Comparison of ENCODE assay signal across 16 cellular contexts in genomic region chr14:50814161-50814560, GRCh38. TPM values are rescaled to one million over a fixed set of nuclear protein-coding genes. Genes with fewer than 3 reads are reported as not detected.
DNase-seq lines count a peak whose midpoint lies in the region; ATAC-seq, FAIRE-seq and TF ChIP-seq lines count a peak whose summit lies in the region.
"Had no signal": no experiment of that assay in that cellular context is flagged by ENCODE, and none has a peak within 500 bp of the region (broad histone marks: within the 10 kb centered on the region; RNA-seq: fewer than 3 reads in every experiment).

No MANE protein-coding gene starts in this region.

- DNase-seq in activated CD4-positive, alpha-beta memory T cell treated with anti-CD3 and anti-CD28 coated beads for 36 hours = no peak
- no peak for DNase-seq in activated CD4-positive, alpha-beta memory T cell treated with anti-CD3 and anti-CD28 coated beads, Interleukin-2, amount 10 ng/mL, durations not matched to agents 7 days and 5 days
- DNase-seq in GM18507 (ENCODE audit: extremely low spot score, insufficient read length, low read depth) (no peak), spleen (no peak), DMS79 (lab: John Stamatoyannopoulos, UW) (no peak)
- DNase-seq in activated naive CD4-positive, alpha-beta T cell treated with anti-CD3 and anti-CD28 coated beads, Interleukin-2, amount 50 U/mL, for 72 hours (ENCODE audit: low spot score in 2 of 2) = no peak
- DNase-seq: effector CD4-positive, alpha-beta T cell; heart right ventricle; islet precursor cell; mammary epithelial cell; NCI-H187 treated with DMSO at 0.1 percent for 48 hours; upper lobe of left lung had no signal

- H3K4me3 ChIP-seq in spleen = peak overlapping the region in 1 of 8 donors; percentile 9
- H3K4me3 ChIP-seq: heart right ventricle, upper lobe of left lung had no signal

- H3K4me1 ChIP-seq in spleen = peaks cover 28 to 92% (median 53%) of the 10 kb centered on the region in 6 donors

- TF ChIP-seq CTCF in spleen (IDR thresholded peaks at IDR 0.05 in 8 of 11, conservative IDR thresholded peaks at IDR 0.05 in 3 of 11) = no peak

- no peaks in the 10 kb centered on the region for H3K27me3 Mint-ChIP-seq in activated CD4-positive, alpha-beta memory T cell treated with anti-CD3 and anti-CD28 coated beads for 36 hours
- no peaks in the 10 kb centered on the region for H3K27me3 Mint-ChIP-seq in activated CD4-positive, alpha-beta memory T cell treated with anti-CD3 and anti-CD28 coated beads, Interleukin-2, amount 10 ng/mL, durations not matched to agents 7 days and 5 days
- H3K27me3 Mint-ChIP-seq: naive B cell had no signal

- intact Hi-C loops in activated CD4-positive, alpha-beta memory T cell treated with anti-CD3 and anti-CD28 coated beads for 36 hours (cut with micrococcal nuclease) = no loop called here
- intact Hi-C loops in spleen (cut with DNase I; ENCODE audit: low total_unique reads) = no loop called here

- no peaks in the 10 kb centered on the region for H3K27me3 ChIP-seq in spleen (replicated peaks in 1 of 7)
- H3K27me3 ChIP-seq: heart right ventricle, upper lobe of left lung had no signal

- peak overlapping the region in 6 of 8 donors; percentile 64 to 87 (median 84) for H3K27ac ChIP-seq in spleen

- peak; percentile 76 for FAIRE-seq in GM18507 (lab: Jason Lieb, UNC)

- H3K36me3 ChIP-seq in spleen = peaks cover 0 to 38% (median 0%) of the 10 kb centered on the region in 6 donors
- H3K36me3 ChIP-seq: upper lobe of left lung had no signal

- CTCF ChIA-PET in activated CD4-positive, alpha-beta memory T cell treated with anti-CD3 and anti-CD28 coated beads for 36 hours (lab: Charles Lee) = interaction anchor here (0.6 to 1.0 kb wide), 2 partner anchors 36 to 794 kb away, joined by 3 to 5 read pairs; no protein-coding TSS in a partner anchor
- CTCF ChIA-PET in activated CD4-positive, alpha-beta memory T cell treated with anti-CD3 and anti-CD28 coated beads, Interleukin-2, amount 10 ng/mL, durations not matched to agents 7 days and 5 days (lab: Charles Lee) = interaction anchor here (0.5 kb wide), 1 partner anchor 46 kb away, joined by 3 read pairs; no protein-coding TSS in a partner anchor

- POLR2A ChIA-PET in activated CD4-positive, alpha-beta memory T cell treated with anti-CD3 and anti-CD28 coated beads for 36 hours (lab: Charles Lee) = interaction anchor here (1.0 kb wide), 1 partner anchor 15 kb away, joined by 4 read pairs; no protein-coding TSS in a partner anchor
- POLR2A ChIA-PET in activated CD4-positive, alpha-beta memory T cell treated with anti-CD3 and anti-CD28 coated beads, Interleukin-2, amount 10 ng/mL, durations not matched to agents 7 days and 5 days (lab: Charles Lee) = interaction anchor here (1.0 to 1.4 kb wide), 2 partner anchors 9 to 15 kb away, joined by 3 read pairs; no protein-coding TSS in a partner anchor

- 74 to 82% (median 80%) methylated on average over 3 of the region's 3 CpGs for WGBS in spleen, 5 donors

- ATAC-seq in activated naive CD4-positive, alpha-beta T cell treated with anti-CD3 and anti-CD28 coated beads, Interleukin-2, amount 50 U/mL, for 72 hours = no peak
- ATAC-seq in GM21786 (IDR thresholded peaks at IDR 0.05; ENCODE audit: unreplicated experiment) (no peak), GM21515 (IDR thresholded peaks at IDR 0.05; ENCODE audit: unreplicated experiment) (no peak)
- ATAC-seq: heart right ventricle had no signal

- peaks cover 44% of the 10 kb centered on the region for H3K4me1 Mint-ChIP-seq in activated CD4-positive, alpha-beta memory T cell treated with anti-CD3 and anti-CD28 coated beads for 36 hours (ENCODE audit: low read depth)
- peaks cover 30% of the 10 kb centered on the region for H3K4me1 Mint-ChIP-seq in activated CD4-positive, alpha-beta memory T cell treated with anti-CD3 and anti-CD28 coated beads, Interleukin-2, amount 10 ng/mL, durations not matched to agents 7 days and 5 days

- no peak for TF ChIP-seq POLR2A in spleen (IDR thresholded peaks at IDR 0.05)

- H3K27ac Mint-ChIP-seq in activated CD4-positive, alpha-beta memory T cell treated with anti-CD3 and anti-CD28 coated beads for 36 hours = peak overlapping the region; percentile 73
- no peak overlapping the region for H3K27ac Mint-ChIP-seq in activated CD4-positive, alpha-beta memory T cell treated with anti-CD3 and anti-CD28 coated beads, Interleukin-2, amount 10 ng/mL, durations not matched to agents 7 days and 5 days
- H3K27ac Mint-ChIP-seq in activated naive CD4-positive, alpha-beta T cell treated with anti-CD3 and anti-CD28 coated beads, Interleukin-2, amount 50 U/mL, for 72 hours = peak overlapping the region; percentile 45 to 79

- no peak overlapping the region for H3K4me3 Mint-ChIP-seq in activated CD4-positive, alpha-beta memory T cell treated with anti-CD3 and anti-CD28 coated beads for 36 hours
- no peak overlapping the region for H3K4me3 Mint-ChIP-seq in activated CD4-positive, alpha-beta memory T cell treated with anti-CD3 and anti-CD28 coated beads, Interleukin-2, amount 10 ng/mL, durations not matched to agents 7 days and 5 days

- H3K36me3 Mint-ChIP-seq in activated CD4-positive, alpha-beta memory T cell treated with anti-CD3 and anti-CD28 coated beads for 36 hours = peaks cover 12% of the 10 kb centered on the region
- peaks cover 40% of the 10 kb centered on the region for H3K36me3 Mint-ChIP-seq in activated CD4-positive, alpha-beta memory T cell treated with anti-CD3 and anti-CD28 coated beads, Interleukin-2, amount 10 ng/mL, durations not matched to agents 7 days and 5 days (ENCODE audit: low read depth)
- H3K36me3 Mint-ChIP-seq in activated naive CD4-positive, alpha-beta T cell treated with anti-CD3 and anti-CD28 coated beads, Interleukin-2, amount 50 U/mL, for 72 hours = peaks cover 9 to 36% of the 10 kb centered on the region in 2 donors

- peaks cover 13% of the 10 kb centered on the region for H3K9me3 Mint-ChIP-seq in activated CD4-positive, alpha-beta memory T cell treated with anti-CD3 and anti-CD28 coated beads for 36 hours
- H3K9me3 Mint-ChIP-seq in activated CD4-positive, alpha-beta memory T cell treated with anti-CD3 and anti-CD28 coated beads, Interleukin-2, amount 10 ng/mL, durations not matched to agents 7 days and 5 days = peaks cover 4% of the 10 kb centered on the region
- H3K9me3 Mint-ChIP-seq in activated naive CD4-positive, alpha-beta T cell treated with anti-CD3 and anti-CD28 coated beads, Interleukin-2, amount 50 U/mL, for 72 hours = peaks cover 0 to 6% of the 10 kb centered on the region in 2 donors

- peaks cover 0 to 10% (median 0%) of the 10 kb centered on the region in 8 donors for H3K9me3 ChIP-seq in spleen
- H3K9me3 ChIP-seq: upper lobe of left lung had no signal

RNA-seq across cellular contexts. Expression of gene NIN, which starts 16.8 kb away (rescaled TPM):
- total RNA-seq in activated CD4-positive, alpha-beta memory T cell treated with anti-CD3 and anti-CD28 coated beads for 36 hours = 10 to 100 TPM; 44.7 to 44.8 TPM
- total RNA-seq in activated CD4-positive, alpha-beta memory T cell treated with anti-CD3 and anti-CD28 coated beads, Interleukin-2, amount 10 ng/mL, durations not matched to agents 7 days and 5 days = 10 to 100 TPM; 50.3 to 56.5 TPM
- 10 to 100 TPM; 29.5 to 61.4 TPM for total RNA-seq in activated naive CD4-positive, alpha-beta T cell treated with anti-CD3 and anti-CD28 coated beads, Interleukin-2, amount 50 U/mL, for 72 hours
- 100 to 1,000 TPM in 3 of 7 donors, 10 to 100 TPM in 4; 93.7 to 139 (median 99.8) TPM for total RNA-seq in spleen
- polyA plus RNA-seq in spleen = 10 to 100 TPM; 11.8 to 15.4 (median 15.1) TPM

RNA-seq across cellular contexts. Expression of gene ABHD12B, which starts 57.7 kb away (rescaled TPM):
- total RNA-seq in activated CD4-positive, alpha-beta memory T cell treated with anti-CD3 and anti-CD28 coated beads for 36 hours = not detected
- total RNA-seq in activated CD4-positive, alpha-beta memory T cell treated with anti-CD3 and anti-CD28 coated beads, Interleukin-2, amount 10 ng/mL, durations not matched to agents 7 days and 5 days = not detected
- total RNA-seq in activated naive CD4-positive, alpha-beta T cell treated with anti-CD3 and anti-CD28 coated beads, Interleukin-2, amount 50 U/mL, for 72 hours = not detected
- not detected for total RNA-seq in spleen
- not detected for polyA plus RNA-seq in spleen
- total RNA-seq: heart right ventricle, mammary epithelial cell, NCI-H460 had no signal
- polyA plus RNA-seq: heart right ventricle, mammary epithelial cell had no signal
